In the genomic region with DNA sequence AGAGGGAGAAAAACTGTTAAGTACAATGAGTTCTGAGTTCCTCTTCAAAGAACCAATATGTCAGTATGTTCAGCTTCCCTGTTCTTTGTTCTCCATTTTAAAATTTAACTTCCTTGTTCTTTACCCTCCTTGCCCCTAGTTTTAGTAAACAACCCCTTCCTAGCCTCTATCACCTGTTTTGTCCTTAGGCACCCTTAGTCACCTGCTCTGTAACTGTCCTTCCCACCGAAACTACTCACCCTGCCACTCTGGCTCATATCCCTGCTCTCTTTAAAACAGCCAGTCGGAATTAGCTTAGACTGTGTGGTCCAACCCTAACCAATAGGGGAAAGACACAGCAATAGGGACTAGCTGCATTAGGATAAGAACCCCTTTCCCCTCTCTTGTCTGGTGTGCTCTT, we compare ENCODE assay signal across 21 cellular contexts.
DNase-seq lines count a peak whose midpoint lies in the region; ATAC-seq and TF ChIP-seq lines count a peak whose summit lies in the region.
"Had no signal": no experiment of that assay in that cellular context is flagged by ENCODE, and none has a peak within 500 bp of the region (broad histone marks: within the 10 kb centered on the region; RNA-seq: fewer than 3 reads in every experiment).

No MANE protein-coding gene starts in this region.

- no peaks in the 10 kb centered on the region for H3K79me2 ChIP-seq in neural progenitor cell (ENCODE audit: low read depth)

- H3K36me3 Mint-ChIP-seq in MCF 10A (ENCODE audit: insufficient read depth, unreplicated experiment) (no peaks in the 10 kb centered on the region), neural progenitor cell (no peaks in the 10 kb centered on the region)
- H3K36me3 Mint-ChIP-seq: T-cell had no signal

- no peaks in the 10 kb centered on the region for H4K20me1 ChIP-seq in neural progenitor cell (ENCODE audit: low read depth)

- H3K9ac ChIP-seq in neural progenitor cell = no peak overlapping the region

- H3K4me1 ChIP-seq in breast epithelium = no peaks in the 10 kb centered on the region
- peaks cover 3% of the 10 kb centered on the region for H3K4me1 ChIP-seq in neural progenitor cell
- H3K4me1 ChIP-seq: Caco-2, Peyer's patch had no signal

- H3K27ac Mint-ChIP-seq in MCF 10A (ENCODE audit: low read depth, unreplicated experiment) (peak overlapping the region; percentile 67), neural progenitor cell (no peak overlapping the region)
- H3K27ac Mint-ChIP-seq: T-cell had no signal

- H3K36me3 ChIP-seq in breast epithelium (no peaks in the 10 kb centered on the region), neural progenitor cell (no peaks in the 10 kb centered on the region)
- H3K36me3 ChIP-seq: Peyer's patch had no signal

- H3K27me3 ChIP-seq in breast epithelium (no peaks in the 10 kb centered on the region), neural progenitor cell (peaks cover 18% of the 10 kb centered on the region)
- H3K27me3 ChIP-seq: Peyer's patch had no signal

- peaks cover 0 to 16% of the 10 kb centered on the region in 2 donors for H3K9me3 ChIP-seq in breast epithelium
- H3K9me3 ChIP-seq in neural progenitor cell (ENCODE audit: low read depth) = no peaks in the 10 kb centered on the region
- H3K9me3 ChIP-seq: Caco-2, Peyer's patch had no signal

- DNase-seq in MCF 10A (ENCODE audit: unreplicated experiment) (no peak), breast epithelium (ENCODE audit: low spot score in 2 of 2) (no peak), SKM-1 treated with dmso at 0.1 percent for 144 hours (lab: John Stamatoyannopoulos, UW; ENCODE audit: unreplicated experiment) (peak; percentile 60), epithelial cell of prostate (ENCODE audit: low read depth, low spot score) (no peak), neural progenitor cell (ENCODE audit: low spot score) (no peak), NCI-H2227 treated with DMSO at 0.1 percent for 48 hours (lab: John Stamatoyannopoulos, UW) (no peak)
- DNase-seq: 8988T, Caco-2, DMS53, KG1, MM.1S, NCI-H1105 treated with DMSO at 0.1 percent for 48 hours, NCI-H187, NCI-H446, NCI-H748 treated with DMSO at 0.1 percent for 48 hours, Peyer's patch, SIG-M5, T-cell had no signal

- no peak for ATAC-seq in HG03097 (IDR thresholded peaks at IDR 0.05; ENCODE audit: low FRiP score, unreplicated experiment)
- ATAC-seq in HG03280 (IDR thresholded peaks at IDR 0.05; ENCODE audit: unreplicated experiment) = no peak
- ATAC-seq: T-cell had no signal

- no peak for TF ChIP-seq CTCF in MCF 10A (IDR thresholded peaks at IDR 0.05; ENCODE audit: unreplicated experiment)
- TF ChIP-seq CTCF in breast epithelium (IDR thresholded peaks at IDR 0.05) = no peak
- TF ChIP-seq CTCF in neural progenitor cell (IDR thresholded peaks at IDR 0.05) = no peak

- H3K27ac ChIP-seq in breast epithelium (no peak overlapping the region), epithelial cell of prostate (peak overlapping the region; percentile 79), neural progenitor cell (no peak overlapping the region)
- H3K27ac ChIP-seq: C4-2B, Peyer's patch had no signal

- H2AFZ ChIP-seq in neural progenitor cell (replicated peaks) = no peak overlapping the region

- H3K9me3 Mint-ChIP-seq in MCF 10A (ENCODE audit: unreplicated experiment) (no peaks in the 10 kb centered on the region), neural progenitor cell (peaks cover 15% of the 10 kb centered on the region)

- H3K4me3 Mint-ChIP-seq in MCF 10A (ENCODE audit: unreplicated experiment) (no peak overlapping the region), neural progenitor cell (no peak overlapping the region)
- H3K4me3 Mint-ChIP-seq: T-cell had no signal

- H3K4me3 ChIP-seq in breast epithelium (no peak overlapping the region), neural progenitor cell (no peak overlapping the region)
- H3K4me3 ChIP-seq: Peyer's patch had no signal

- no TSS peak for BruUV-seq in MCF 10A (replicated peaks; lab: Mats Ljungman, UMichigan)

- CTCF ChIA-PET in MCF 10A (lab: Yijun Ruan, JAX) = no interaction called here

- POLR2A ChIA-PET in MCF 10A (lab: Yijun Ruan, JAX) = interaction anchor here (1.0 kb wide), 1 partner anchor 75 kb away, joined by 3 read pairs; no protein-coding TSS in a partner anchor

- peaks cover 16% of the 10 kb centered on the region for H3K4me1 Mint-ChIP-seq in MCF 10A (ENCODE audit: insufficient read depth, unreplicated experiment)
- no peaks in the 10 kb centered on the region for H3K4me1 Mint-ChIP-seq in neural progenitor cell
- H3K4me1 Mint-ChIP-seq: T-cell had no signal

- H3K4me2 ChIP-seq in neural progenitor cell = no peak overlapping the region

- intact Hi-C loops in MCF 10A (cut with micrococcal nuclease) (no loop called here), breast epithelium (cut with DNase I; ENCODE audit: low total_unique reads) (no loop called here)

- no peak for TF ChIP-seq POLR2A in breast epithelium (IDR thresholded peaks at IDR 0.05)

- H3K27me3 Mint-ChIP-seq in MCF 10A (ENCODE audit: insufficient read depth, unreplicated experiment) (peaks cover 37% of the 10 kb centered on the region), neural progenitor cell (ENCODE audit: insufficient read depth, low read depth) (peaks cover 8% of the 10 kb centered on the region)

- no peaks in the 10 kb centered on the region for H3F3A ChIP-seq in neural progenitor cell (ENCODE audit: low read depth)
